ENCODE assay signal across 14 cellular contexts in the genomic region with DNA sequence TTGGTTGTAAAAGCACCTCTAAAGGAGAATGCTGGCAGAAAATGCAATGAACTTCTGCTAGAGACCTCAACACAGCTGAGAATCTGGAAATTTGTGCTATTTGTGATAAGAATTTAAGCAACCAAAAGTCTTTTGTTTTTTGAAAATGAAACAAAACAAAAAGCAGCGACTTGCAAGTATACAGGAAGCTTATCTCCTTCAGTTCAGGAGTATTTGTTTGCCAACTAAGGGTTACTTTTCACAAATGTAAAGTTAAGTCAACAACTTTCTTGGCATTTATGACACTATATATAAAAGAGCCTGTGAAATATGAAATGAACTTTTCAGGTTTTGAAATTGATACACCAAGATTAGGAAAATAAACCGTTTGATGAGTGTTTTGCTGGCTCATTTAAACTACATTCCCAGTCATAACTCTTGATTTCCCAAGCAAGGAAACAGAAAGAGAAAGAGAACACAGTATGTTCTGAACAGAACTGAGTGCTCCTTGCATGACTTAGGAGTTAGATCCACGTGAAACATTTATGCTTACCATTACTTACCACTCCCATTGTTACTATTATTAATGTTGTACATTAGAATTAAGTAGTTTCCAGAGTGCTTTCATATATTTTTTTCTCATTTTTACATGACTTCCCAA.
DNase-seq lines count a peak whose midpoint lies in the region; ATAC-seq and TF ChIP-seq lines count a peak whose summit lies in the region.
"Had no signal": no experiment of that assay in that cellular context is flagged by ENCODE, and none has a peak within 500 bp of the region (broad histone marks: within the 10 kb centered on the region; RNA-seq: fewer than 3 reads in every experiment).

No MANE protein-coding gene starts in this region.

- no peaks in the 10 kb centered on the region for H3K36me3 Mint-ChIP-seq in type B pancreatic cell
- H3K36me3 Mint-ChIP-seq: activated naive CD8-positive, alpha-beta T cell treated with anti-CD3 and anti-CD28 coated beads for 36 hours had no signal

- no peak overlapping the region for H3K4me3 Mint-ChIP-seq in type B pancreatic cell
- H3K4me3 Mint-ChIP-seq: activated naive CD8-positive, alpha-beta T cell treated with anti-CD3 and anti-CD28 coated beads for 36 hours had no signal

- TF ChIP-seq CTCF in WI38 (IDR thresholded peaks at IDR 0.05; ENCODE audit: low read depth, low read length) (no peak), gastroesophageal sphincter (IDR thresholded peaks at IDR 0.05) (no peak), gastrocnemius medialis (IDR thresholded peaks at IDR 0.05 in 4 of 5, conservative IDR thresholded peaks at IDR 0.05 in 1 of 5) (no peak), type B pancreatic cell (conservative IDR thresholded peaks at IDR 0.05) (no peak)

- peaks cover 0 to 27% (median 4%) of the 10 kb centered on the region in 3 donors for H3K4me1 ChIP-seq in gastroesophageal sphincter
- peaks cover 0 to 10% of the 10 kb centered on the region in 2 donors for H3K4me1 ChIP-seq in gastrocnemius medialis
- H3K4me1 ChIP-seq in SJCRH30, result no peaks in the 10 kb centered on the region; the same call in none of the 2 replicates

- in situ Hi-C loops in gastrocnemius medialis (cut with MboI; ENCODE audit: low sequenced_read_pairs in 4 of 4), result no loop called here

- peak; percentile 44 for ATAC-seq in GM18867 (IDR thresholded peaks at IDR 0.05; ENCODE audit: unreplicated experiment)
- ATAC-seq in gastroesophageal sphincter, result no peak
- ATAC-seq in gastrocnemius medialis, result peak in 1 of 2 donors; percentile 49
- ATAC-seq in HG03175 (IDR thresholded peaks at IDR 0.05; ENCODE audit: unreplicated experiment), result no peak

- H3K9me3 ChIP-seq in gastroesophageal sphincter (no peaks in the 10 kb centered on the region), gastrocnemius medialis (no peaks in the 10 kb centered on the region), SJCRH30 (replicated peaks) (no peaks in the 10 kb centered on the region)

- no peak for TF ChIP-seq EP300 in gastroesophageal sphincter (IDR thresholded peaks at IDR 0.05)

- DNase-seq in gastrocnemius medialis, result no peak
- no peak for DNase-seq in iPS-NIHi11 (ENCODE audit: low spot score)
- DNase-seq in type B pancreatic cell (ENCODE audit: extremely low spot score, unreplicated experiment), result no peak
- DNase-seq in SJCRH30, result no peak
- DNase-seq: activated CD4-positive, alpha-beta T cell treated with anti-CD3 and anti-CD28 coated beads, Interleukin-2, amount 50 U/mL, for 48 hours; activated naive CD8-positive, alpha-beta T cell treated with anti-CD3 and anti-CD28 coated beads for 36 hours; effector memory CD4-positive, alpha-beta T cell; NCI-H1436 treated with DMSO at 0.1 percent for 48 hours; NK-92 treated with Interleukin-12 subunit alpha and Interleukin-12 subunit beta, amount 100 ng/mL, for 24 hours had no signal

- peaks cover 4% of the 10 kb centered on the region for H3K4me1 Mint-ChIP-seq in type B pancreatic cell (ENCODE audit: unreplicated experiment)

- WGBS in gastroesophageal sphincter (ENCODE audit: low coverage in 1 of 2), 2 donors, result 21 to 33% methylated on average over 3 of the region's 3 CpGs

- peak overlapping the region; percentile 13 to 43 (median 30) for H3K27ac ChIP-seq in gastroesophageal sphincter
- peak overlapping the region in 3 of 4 donors; percentile 37 to 60 (median 60) for H3K27ac ChIP-seq in gastrocnemius medialis
- no peak overlapping the region for H3K27ac ChIP-seq in SJCRH30

- peak overlapping the region; percentile 32; the same call in 1 of the 2 replicates for H3K4me3 ChIP-seq in WI38 (ENCODE audit: low read depth, low read length)
- peak overlapping the region in 1 of 2 donors; percentile 4 for H3K4me3 ChIP-seq in gastroesophageal sphincter
- H3K4me3 ChIP-seq in gastrocnemius medialis, result peak overlapping the region in 1 of 4 donors; percentile 17
- no peak overlapping the region for H3K4me3 ChIP-seq in SJCRH30
- H3K4me3 ChIP-seq: smooth muscle cell had no signal

- H3K27ac Mint-ChIP-seq in type B pancreatic cell, result no peak overlapping the region
- H3K27ac Mint-ChIP-seq: activated naive CD8-positive, alpha-beta T cell treated with anti-CD3 and anti-CD28 coated beads for 36 hours had no signal

- H3K27me3 ChIP-seq in gastroesophageal sphincter (no peaks in the 10 kb centered on the region), gastrocnemius medialis (no peaks in the 10 kb centered on the region), SJCRH30 (no peaks in the 10 kb centered on the region)

- peaks cover 4% of the 10 kb centered on the region for H3K9me3 Mint-ChIP-seq in type B pancreatic cell
- H3K9me3 Mint-ChIP-seq: activated naive CD8-positive, alpha-beta T cell treated with anti-CD3 and anti-CD28 coated beads for 36 hours had no signal

- TF ChIP-seq POLR2A in gastroesophageal sphincter (IDR thresholded peaks at IDR 0.05) (no peak), gastrocnemius medialis (IDR thresholded peaks at IDR 0.05) (no peak)

- intact Hi-C loops in gastrocnemius medialis (cut with DNase I; ENCODE audit: low total_unique reads), result no loop called here

- no peaks in the 10 kb centered on the region for H3K36me3 ChIP-seq in gastroesophageal sphincter
- H3K36me3 ChIP-seq in gastrocnemius medialis, result no peaks in the 10 kb centered on the region
- H3K36me3 ChIP-seq in SJCRH30, result no peaks in the 10 kb centered on the region

- H3K27me3 Mint-ChIP-seq in type B pancreatic cell, result peaks cover 26% of the 10 kb centered on the region
